ENCODE assay signal across 8 cellular contexts in the genomic region with DNA sequence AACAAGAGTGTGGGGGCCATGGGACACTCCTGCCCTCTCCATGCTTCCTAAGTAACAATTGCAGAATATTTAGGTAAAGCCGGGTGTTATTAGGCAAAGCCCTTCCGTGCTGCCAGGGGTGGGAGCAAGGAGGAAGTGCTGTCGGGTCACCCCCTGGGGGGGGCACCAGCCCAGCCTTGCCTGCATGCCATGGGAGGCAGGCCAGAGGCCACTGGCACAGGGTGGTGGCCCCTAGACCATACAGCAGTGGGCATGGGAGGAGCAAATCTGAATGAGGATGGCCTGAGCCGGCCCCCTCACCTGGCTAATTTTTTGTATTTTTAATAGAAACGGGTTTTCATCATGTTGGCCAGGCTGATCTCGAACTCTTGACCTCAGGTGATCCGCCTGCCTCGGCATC.
"Had no signal": no experiment of that assay in that cellular context is flagged by ENCODE, and none has a peak within 500 bp of the region (broad histone marks: within the 10 kb centered on the region; RNA-seq: fewer than 3 reads in every experiment).

No MANE protein-coding gene starts in this region.

- ATAC-seq: GM12878 had no signal

- H3K4me3 ChIP-seq: GM12878 had no signal

- FAIRE-seq: G401.6, GM12878, GM12891, GM12892, GM18507, GM19239 had no signal

- DNase-seq: GDM1, GF-D8 had no signal
